ENCODE assay signal across 15 cellular contexts in the genomic region with DNA sequence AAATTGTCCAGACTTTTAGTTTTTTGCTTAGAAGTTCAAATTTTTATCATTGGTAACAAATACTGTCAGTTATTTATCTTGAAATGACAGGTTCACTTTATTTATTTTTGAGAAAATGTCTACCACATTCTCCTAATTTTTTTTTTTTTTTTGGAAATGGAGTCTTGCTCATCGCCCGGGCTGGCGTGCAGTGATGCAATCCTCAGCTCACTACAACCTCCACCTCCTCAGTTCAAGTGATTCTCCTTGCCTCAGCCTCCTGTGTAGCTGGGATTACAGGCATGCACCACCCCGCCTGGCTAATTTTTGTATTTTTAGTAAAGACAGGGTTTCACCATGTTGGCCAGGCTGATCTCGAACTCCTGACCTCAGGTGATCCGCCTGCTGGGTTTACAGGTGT.
"Had no signal": no experiment of that assay in that cellular context is flagged by ENCODE, and none has a peak within 500 bp of the region (broad histone marks: within the 10 kb centered on the region; RNA-seq: fewer than 3 reads in every experiment).

No MANE protein-coding gene starts in this region.

- H3K27ac ChIP-seq: esophagus squamous epithelium, hepatocyte, sigmoid colon, upper lobe of left lung had no signal

- ATAC-seq: activated CD4-positive, alpha-beta T cell treated with anti-CD3 and anti-CD28 coated beads for 36 hours; activated CD8-positive, alpha-beta T cell treated with anti-CD3 and anti-CD28 coated beads, Interleukin-2, amount 10 ng/mL, durations not matched to agents 7 days and 5 days; activated T-helper 17 cell treated with anti-CD3 and anti-CD28 coated beads, Interleukin-2, amount 50 U/mL, for 72 hours; left ventricle myocardium superior had no signal

- H3K27me3 Mint-ChIP-seq: activated CD4-positive, alpha-beta T cell treated with anti-CD3 and anti-CD28 coated beads for 36 hours; activated T-helper 17 cell treated with anti-CD3 and anti-CD28 coated beads, Interleukin-2, amount 50 U/mL, for 72 hours had no signal

- H3K79me2 ChIP-seq: hepatocyte had no signal

- H3K27ac Mint-ChIP-seq: activated CD8-positive, alpha-beta T cell treated with anti-CD3 and anti-CD28 coated beads, Interleukin-2, amount 10 ng/mL, durations not matched to agents 7 days and 5 days; activated naive CD4-positive, alpha-beta T cell treated with anti-CD3 and anti-CD28 coated beads for 36 hours; activated T-helper 17 cell treated with anti-CD3 and anti-CD28 coated beads, Interleukin-2, amount 50 U/mL, for 72 hours had no signal

- DNase-seq: activated CD4-positive, alpha-beta T cell treated with anti-CD3 and anti-CD28 coated beads for 36 hours; activated CD8-positive, alpha-beta memory T cell treated with anti-CD3 and anti-CD28 coated beads, Interleukin-2, amount 50 U/mL, for 48 hours; activated CD8-positive, alpha-beta T cell treated with anti-CD3 and anti-CD28 coated beads, Interleukin-2, amount 10 ng/mL, durations not matched to agents 7 days and 5 days; activated naive CD4-positive, alpha-beta T cell treated with anti-CD3 and anti-CD28 coated beads for 36 hours; dorsolateral prefrontal cortex; esophagus squamous epithelium; left ventricle myocardium superior; mesendoderm; nephron progenitor cell; sigmoid colon; stimulated activated CD4-positive, alpha-beta T cell treated with anti-CD3 and anti-CD28 coated beads, Interleukin-2, amount 100 ng/mL, for 48 hours; stimulated activated naive CD4-positive, alpha-beta T cell treated with Interleukin-2 at 50 U/mL for 16 hours; upper lobe of left lung had no signal

- H3K27me3 ChIP-seq: dorsolateral prefrontal cortex, esophagus squamous epithelium, hepatocyte, sigmoid colon, upper lobe of left lung had no signal

- H3K4me2 ChIP-seq: hepatocyte had no signal

- H3K4me3 Mint-ChIP-seq: activated CD4-positive, alpha-beta T cell treated with anti-CD3 and anti-CD28 coated beads for 36 hours; activated CD8-positive, alpha-beta T cell treated with anti-CD3 and anti-CD28 coated beads, Interleukin-2, amount 10 ng/mL, durations not matched to agents 7 days and 5 days; activated naive CD4-positive, alpha-beta T cell treated with anti-CD3 and anti-CD28 coated beads for 36 hours; activated T-helper 17 cell treated with anti-CD3 and anti-CD28 coated beads, Interleukin-2, amount 50 U/mL, for 72 hours; nephron progenitor cell had no signal

- H2AFZ ChIP-seq: hepatocyte had no signal

- H3K4me3 ChIP-seq: dorsolateral prefrontal cortex, esophagus squamous epithelium, hepatocyte, sigmoid colon, upper lobe of left lung had no signal

- H3K9me3 ChIP-seq: esophagus squamous epithelium, sigmoid colon, upper lobe of left lung had no signal

- H3K9me3 Mint-ChIP-seq: activated naive CD4-positive, alpha-beta T cell treated with anti-CD3 and anti-CD28 coated beads for 36 hours; activated T-helper 17 cell treated with anti-CD3 and anti-CD28 coated beads, Interleukin-2, amount 50 U/mL, for 72 hours; nephron progenitor cell had no signal
